24 cellular contexts compared by ENCODE assay signal in genomic region chr21:29523646-29524045, GRCh38.
DNase-seq lines count a peak whose midpoint lies in the region; ATAC-seq and TF ChIP-seq lines count a peak whose summit lies in the region.
"Had no signal": no experiment of that assay in that cellular context is flagged by ENCODE, and none has a peak within 500 bp of the region (broad histone marks: within the 10 kb centered on the region; RNA-seq: fewer than 3 reads in every experiment).

No MANE protein-coding gene starts in this region.

- no peak overlapping the region for H3K27ac ChIP-seq in GM23248
- H3K27ac ChIP-seq in fibroblast of lung (ENCODE audit: insufficient read depth, low read length), result no peak overlapping the region
- H3K27ac ChIP-seq: psoas muscle, SJSA1, spleen had no signal

- H3K9me3 ChIP-seq in GM23248 (ENCODE audit: low read depth), result no peaks in the 10 kb centered on the region
- H3K9me3 ChIP-seq in fibroblast of lung (ENCODE audit: control insufficient read depth, insufficient read depth, low read depth, low read length), result no peaks in the 10 kb centered on the region
- peaks cover 19% of the 10 kb centered on the region for H3K9me3 ChIP-seq in mucosa of descending colon
- H3K9me3 ChIP-seq: psoas muscle had no signal

- H3K9me2 ChIP-seq in GM23248 (ENCODE audit: insufficient read depth), result no peaks in the 10 kb centered on the region

- no peak overlapping the region for H3K4me3 Mint-ChIP-seq in stimulated activated naive CD8-positive, alpha-beta T cell treated with anti-CD3 and anti-CD28 coated beads, Interleukin-15, amount 100 ng/mL, for 72 hours
- H3K4me3 Mint-ChIP-seq: activated naive CD8-positive, alpha-beta T cell treated with anti-CD3 and anti-CD28 coated beads, Interleukin-2, amount 50 U/mL, for 24 hours; CD4-positive, CD25-positive, alpha-beta regulatory T cell; dendritic cell treated with granulocyte-macrophage colony-stimulating factor and Interleukin-4, amounts not matched to agents 40 ng/mL and 50 ng/mL, for 4 days; mesothelial cell of epicardium; nephron had no signal

- in situ Hi-C loops in GM23248 (cut with MboI), result no loop called here

- H3K27me3 Mint-ChIP-seq in stimulated activated naive CD8-positive, alpha-beta T cell treated with anti-CD3 and anti-CD28 coated beads, Interleukin-15, amount 100 ng/mL, for 72 hours, result no peaks in the 10 kb centered on the region
- H3K27me3 Mint-ChIP-seq: activated naive CD8-positive, alpha-beta T cell treated with anti-CD3 and anti-CD28 coated beads, Interleukin-2, amount 50 U/mL, for 24 hours; CD4-positive, CD25-positive, alpha-beta regulatory T cell; dendritic cell treated with granulocyte-macrophage colony-stimulating factor and Interleukin-4, amounts not matched to agents 40 ng/mL and 50 ng/mL, for 4 days had no signal

- 60 to 63% methylated on average over 1 of the region's 1 CpG for WGBS in GM23248 (ENCODE audit: low coverage in 1 of 2, low lambda C conversion rate in 2 of 2, missing lambda C conversion rate in 2 of 2), 2 experiments

- ATAC-seq in mucosa of descending colon (peak; percentile 42), GM21619 (IDR thresholded peaks at IDR 0.05; ENCODE audit: unreplicated experiment) (no peak), GM21526 (IDR thresholded peaks at IDR 0.05; ENCODE audit: low FRiP score, unreplicated experiment) (no peak)
- ATAC-seq in stimulated activated naive CD8-positive, alpha-beta T cell treated with anti-CD3 and anti-CD28 coated beads, Interleukin-15, amount 100 ng/mL, for 72 hours, result no peak
- ATAC-seq: activated naive CD8-positive, alpha-beta T cell treated with anti-CD3 and anti-CD28 coated beads, Interleukin-2, amount 50 U/mL, for 24 hours had no signal

- POLR2A ChIA-PET in AG04449 (lab: Yijun Ruan, JAX), result no interaction called here

- H4K20me1 ChIP-seq in GM23248 (ENCODE audit: insufficient read depth), result no peaks in the 10 kb centered on the region
- H4K20me1 ChIP-seq in fibroblast of lung (ENCODE audit: control insufficient read depth, extremely low read depth, insufficient read depth, low read length), result no peaks in the 10 kb centered on the region

- H3F3A ChIP-seq in GM23248 (ENCODE audit: insufficient read depth), result no peaks in the 10 kb centered on the region

- H3K36me3 ChIP-seq in GM23248 (ENCODE audit: low read depth) (no peaks in the 10 kb centered on the region), fibroblast of lung (ENCODE audit: control insufficient read depth, insufficient read depth, low read length) (no peaks in the 10 kb centered on the region), mucosa of descending colon (ENCODE audit: low read depth) (no peaks in the 10 kb centered on the region)
- H3K36me3 ChIP-seq: breast epithelium, SJSA1 had no signal

- DNase-seq in AG04449 (ENCODE audit: low read depth, low spot score) (peak; percentile 28), GM23248 (peak; percentile 61), fibroblast of lung (ENCODE audit: low read depth in 2 of 2) (peak; percentile 26 to 82), mucosa of descending colon (peak in 1 of 3 donors; percentile 28), NCI-H774 (lab: John Stamatoyannopoulos, UW) (no peak)
- DNase-seq in stimulated activated naive CD8-positive, alpha-beta T cell treated with anti-CD3 and anti-CD28 coated beads, Interleukin-15, amount 100 ng/mL, for 72 hours, result no peak
- DNase-seq: activated CD4-positive, alpha-beta T cell treated with anti-CD3 and anti-CD28 coated beads, Interleukin-2, amount 50 U/mL, for 4 hours; activated CD8-positive, alpha-beta memory T cell treated with anti-CD3 and anti-CD28 coated beads, Interleukin-2, amount 50 U/mL, for 48 hours; activated effector memory CD4-positive, alpha-beta T cell treated with Interleukin-2 at 50 U/mL for 16 hours; activated naive CD8-positive, alpha-beta T cell treated with anti-CD3 and anti-CD28 coated beads, Interleukin-2, amount 50 U/mL, for 24 hours; CD4-positive, CD25-positive, alpha-beta regulatory T cell; kidney glomerular epithelial cell; NCI-H1436; NCI-H2171; NCI-H748 treated with DMSO at 0.1 percent for 48 hours; psoas muscle; spleen had no signal

- H2AFZ ChIP-seq in GM23248, result no peak overlapping the region
- no peak overlapping the region for H2AFZ ChIP-seq in fibroblast of lung (ENCODE audit: low read length)

- TF ChIP-seq CTCF in AG04449 (IDR thresholded peaks at IDR 0.05; ENCODE audit: insufficient read depth, low read length, missing control alignments) (no peak), fibroblast of lung (conservative IDR thresholded peaks at IDR 0.05 in 1 of 2, IDR thresholded peaks at IDR 0.05 in 1 of 2; ENCODE audit: low read depth in 1 of 2, low read length in 2 of 2) (no peak), mucosa of descending colon (IDR thresholded peaks at IDR 0.05) (no peak)

- H3K4me1 ChIP-seq in GM23248 (ENCODE audit: insufficient read depth), result no peaks in the 10 kb centered on the region
- no peaks in the 10 kb centered on the region for H3K4me1 ChIP-seq in fibroblast of lung (ENCODE audit: control insufficient read depth, extremely low read depth, insufficient read depth, low read length)
- no peaks in the 10 kb centered on the region for H3K4me1 ChIP-seq in mucosa of descending colon (ENCODE audit: low read depth)
- H3K4me1 ChIP-seq: breast epithelium, psoas muscle, SJSA1, spleen had no signal

- no peak overlapping the region for H3K4me3 ChIP-seq in AG04449 (ENCODE audit: low read depth, low read length)
- no peak overlapping the region for H3K4me3 ChIP-seq in GM23248
- no peak overlapping the region for H3K4me3 ChIP-seq in fibroblast of lung (replicated peaks in 1 of 4; ENCODE audit: control extremely low read depth in 1 of 4, insufficient read depth in 1 of 4, low read depth in 3 of 4, low read length in 4 of 4)
- H3K4me3 ChIP-seq in mucosa of descending colon, result no peak overlapping the region
- H3K4me3 ChIP-seq: breast epithelium, psoas muscle, SJSA1, spleen had no signal

- H3K27ac Mint-ChIP-seq in stimulated activated naive CD8-positive, alpha-beta T cell treated with anti-CD3 and anti-CD28 coated beads, Interleukin-15, amount 100 ng/mL, for 72 hours, result no peak overlapping the region
- H3K27ac Mint-ChIP-seq: activated naive CD8-positive, alpha-beta T cell treated with anti-CD3 and anti-CD28 coated beads, Interleukin-2, amount 50 U/mL, for 24 hours; dendritic cell treated with granulocyte-macrophage colony-stimulating factor and Interleukin-4, amounts not matched to agents 40 ng/mL and 50 ng/mL, for 4 days; mesothelial cell of epicardium; nephron had no signal

- H3K9ac ChIP-seq in GM23248, result no peak overlapping the region
- no peak overlapping the region for H3K9ac ChIP-seq in fibroblast of lung (ENCODE audit: insufficient read depth, low read length)

- H3K79me2 ChIP-seq in GM23248 (ENCODE audit: insufficient read depth), result no peaks in the 10 kb centered on the region
- no peaks in the 10 kb centered on the region for H3K79me2 ChIP-seq in fibroblast of lung (ENCODE audit: control insufficient read depth, insufficient read depth, low read length)

- CTCF ChIA-PET in AG04449 (lab: Yijun Ruan, JAX), result no interaction called here

- H3K4me2 ChIP-seq in GM23248 (ENCODE audit: unreplicated experiment) (no peak overlapping the region), fibroblast of lung (ENCODE audit: extremely low read depth, insufficient read depth, low read length) (no peak overlapping the region)

- H3K4me1 Mint-ChIP-seq in stimulated activated naive CD8-positive, alpha-beta T cell treated with anti-CD3 and anti-CD28 coated beads, Interleukin-15, amount 100 ng/mL, for 72 hours, result no peaks in the 10 kb centered on the region
- H3K4me1 Mint-ChIP-seq: activated naive CD8-positive, alpha-beta T cell treated with anti-CD3 and anti-CD28 coated beads, Interleukin-2, amount 50 U/mL, for 24 hours; mesothelial cell of epicardium; nephron had no signal

- intact Hi-C loops in mucosa of descending colon (cut with DNase I, micrococcal nuclease), result no loop called here

- H3K27me3 ChIP-seq in GM23248 (replicated peaks; ENCODE audit: insufficient read depth), result no peaks in the 10 kb centered on the region
- H3K27me3 ChIP-seq in fibroblast of lung (ENCODE audit: control insufficient read depth, insufficient read depth, low read length), result no peaks in the 10 kb centered on the region
- H3K27me3 ChIP-seq: breast epithelium, SJSA1, spleen had no signal

- H3K9me3 Mint-ChIP-seq in stimulated activated naive CD8-positive, alpha-beta T cell treated with anti-CD3 and anti-CD28 coated beads, Interleukin-15, amount 100 ng/mL, for 72 hours, result peaks cover 14 to 36% of the 10 kb centered on the region in 2 donors

Comparison
In these comparisons a context has a peak if more than half of its experiments do, and no peak if none do; other contexts are left out.
1. DNase-seq: peak in AG04449 (single experiment), GM23248 (single experiment) and fibroblast of lung (2 of 2); none in stimulated activated naive CD8-positive, alpha-beta T cell treated with anti-CD3 and anti-CD28 coated beads, Interleukin-15, amount 100 ng/mL, for 72 hours (0 of 2) and NCI-H774 (single experiment).